ENCODE assay signal across 8 cellular contexts in genomic region chr15:35444557-35445204, GRCh38.
A peak's percentile ranks its signal among the peaks of the same experiment; 100 is the strongest.
DNase-seq lines count a peak whose midpoint lies in the region; TF ChIP-seq lines count a peak whose summit lies in the region.

No MANE protein-coding gene starts in this region.

- DNase-seq in SHP77 (lab: John Stamatoyannopoulos, UW) (peak; percentile 30 to 37), SHP77 treated with DMSO at 0.1 percent for 48 hours (lab: John Stamatoyannopoulos, UW) (no peak), Kasumi-1 (lab: John Stamatoyannopoulos, UW) (peak; percentile 18 to 19), iPS DF 6.9 (ENCODE audit: low read depth, low spot score) (peak; percentile 22), tibial artery (no peak), occipital lobe (lab: John Stamatoyannopoulos, UW) (no peak), UCSD-AML1 (lab: John Stamatoyannopoulos, UW; ENCODE audit: unreplicated experiment) (no peak)

- H3K4me3 ChIP-seq in iPS DF 6.9 (ENCODE audit: low read length) (no peak overlapping the region), tibial artery (no peak overlapping the region)

- H3K9me3 ChIP-seq in iPS DF 6.9 (ENCODE audit: control insufficient read depth, insufficient read depth, low read length), result no peaks in the 10 kb centered on the region
- H3K9me3 ChIP-seq in tibial artery, result no peaks in the 10 kb centered on the region

- peak; percentile 85 for TF ChIP-seq CTCF in VCaP (conservative IDR thresholded peaks at IDR 0.05)
- TF ChIP-seq CTCF in tibial artery (IDR thresholded peaks at IDR 0.05), result peak; percentile 57 to 59

- no peak overlapping the region for H3K27ac ChIP-seq in VCaP
- no peak overlapping the region for H3K27ac ChIP-seq in iPS DF 6.9 (ENCODE audit: low read length)
- no peak overlapping the region for H3K27ac ChIP-seq in tibial artery

- intact Hi-C loops in tibial artery (cut with DNase I; ENCODE audit: low total_unique reads), result loop anchor here (10.0 kb wide), 1 partner anchor 150 kb away; no protein-coding TSS in a partner anchor

- H3K36me3 ChIP-seq in iPS DF 6.9 (ENCODE audit: control insufficient read depth, insufficient read depth, low read length) (no peaks in the 10 kb centered on the region), tibial artery (no peaks in the 10 kb centered on the region)

- no peaks in the 10 kb centered on the region; the same call in 1 of the 2 replicates for H3K4me1 ChIP-seq in iPS DF 6.9 (ENCODE audit: control insufficient read depth, insufficient read depth, low read length)
- peaks cover 0 to 6% (median 2%) of the 10 kb centered on the region in 4 donors for H3K4me1 ChIP-seq in tibial artery

- no peaks in the 10 kb centered on the region for H3K27me3 ChIP-seq in iPS DF 6.9 (ENCODE audit: control insufficient read depth, insufficient read depth, low read length)
- H3K27me3 ChIP-seq in tibial artery, result no peaks in the 10 kb centered on the region

- WGBS in iPS DF 6.9 (ENCODE audit: insufficient coverage, insufficient read length), result no CpG with 5 or more reads among the region's 1 CpG

Comparison
In these comparisons a context has a peak if more than half of its experiments do, and no peak if none do; other contexts are left out.
1. DNase-seq: peak in SHP77 (2 of 2), Kasumi-1 (2 of 2) and iPS DF 6.9 (single experiment); none in SHP77 treated with DMSO at 0.1 percent for 48 hours (single experiment), tibial artery (0 of 2), occipital lobe (single experiment) and UCSD-AML1 (single experiment).